16 cellular contexts compared by ENCODE assay signal in the genomic region with DNA sequence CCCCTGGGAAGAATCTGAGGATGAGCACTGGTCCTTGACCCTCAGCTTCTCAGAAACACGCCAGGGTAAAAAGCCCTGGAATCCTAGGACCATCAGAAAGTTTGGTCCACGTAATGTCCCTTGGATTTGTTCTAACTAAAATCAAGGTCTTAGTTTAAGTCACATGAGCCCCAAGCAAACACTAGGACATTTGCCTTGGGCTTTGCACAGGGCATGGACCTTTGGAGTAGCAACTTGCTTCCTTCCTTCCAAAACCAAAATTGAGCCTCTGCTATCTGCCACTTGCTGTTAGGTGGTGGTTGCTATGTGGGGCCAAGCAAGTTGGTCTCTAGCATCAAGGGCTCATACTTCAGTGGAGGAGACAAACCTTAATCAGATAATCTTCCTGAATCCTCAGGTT. TPM values are rescaled to one million over a fixed set of nuclear protein-coding genes. Genes with fewer than 3 reads are reported as not detected.
DNase-seq lines count a peak whose midpoint lies in the region; ATAC-seq, FAIRE-seq and TF ChIP-seq lines count a peak whose summit lies in the region.
"Had no signal": no experiment of that assay in that cellular context is flagged by ENCODE, and none has a peak within 500 bp of the region (broad histone marks: within the 10 kb centered on the region; RNA-seq: fewer than 3 reads in every experiment).

No MANE protein-coding gene starts in this region.

- no peaks in the 10 kb centered on the region for H3K9me3 Mint-ChIP-seq in neural crest cell
- H3K9me3 Mint-ChIP-seq: activated T-helper 17 cell treated with anti-CD3 and anti-CD28 coated beads, Interleukin-2, amount 50 U/mL, for 72 hours; CD4-positive, alpha-beta T cell; stimulated activated effector memory CD8-positive, alpha-beta T cell treated with anti-CD3 and anti-CD28 coated beads, Interleukin-12 subunit alpha, Interleukin-12 subunit beta, amount 100 ng/mL, for 72 hours had no signal

- DNase-seq in heart right ventricle, result no peak
- no peak for DNase-seq in left cardiac atrium
- no peak for DNase-seq in H1 (ENCODE audit: low read depth in 1 of 2, low spot score in 2 of 2)
- no peak for DNase-seq in neural crest cell (ENCODE audit: low read depth, low spot score)
- no peak for DNase-seq in transverse colon
- DNase-seq in HK-2 (ENCODE audit: unreplicated experiment), result no peak
- DNase-seq in HuH-7.5 (ENCODE audit: low spot score), result no peak
- DNase-seq in glomerular visceral epithelial cell (ENCODE audit: extremely low spot score), result no peak
- DNase-seq: activated CD8-positive, alpha-beta T cell treated with anti-CD3 and anti-CD28 coated beads, Interleukin-2, amount 10 ng/mL, durations not matched to agents 7 days and 5 days; CD4-positive, alpha-beta T cell; NCI-H1105 treated with DMSO at 0.1 percent for 48 hours; NCI-H526 treated with DMSO at 0.1 percent for 48 hours had no signal

- H3K4me3 ChIP-seq in heart right ventricle (no peak overlapping the region), H1 (ENCODE audit: extremely low read depth in 1 of 4, insufficient read depth in 2 of 4, low read depth in 3 of 4, low read length in 4 of 4) (no peak overlapping the region), transverse colon (no peak overlapping the region)
- H3K4me3 ChIP-seq: vagina had no signal

- H3K9me3 ChIP-seq in heart right ventricle, result no peaks in the 10 kb centered on the region
- H3K9me3 ChIP-seq in H1 (ENCODE audit: insufficient read depth in 2 of 2, low read depth in 1 of 2, low read length in 1 of 2), result no peaks in the 10 kb centered on the region
- no peaks in the 10 kb centered on the region for H3K9me3 ChIP-seq in transverse colon
- H3K9me3 ChIP-seq: vagina had no signal

- peaks cover 3% of the 10 kb centered on the region in 2 experiments for H4K20me1 ChIP-seq in H1 (replicated peaks in 1 of 2; ENCODE audit: control insufficient read depth in 1 of 2, insufficient read depth in 2 of 2, low read length in 2 of 2)

- H4K91ac ChIP-seq in H1 (replicated peaks; ENCODE audit: insufficient read length, low read length), result peak overlapping the region; percentile 25

- TF ChIP-seq EP300 in H1 (IDR thresholded peaks at IDR 0.05; ENCODE audit: borderline replicate concordance in 1 of 2, low read depth in 2 of 2, low read length in 2 of 2) (no peak), transverse colon (IDR thresholded peaks at IDR 0.05; ENCODE audit: low read depth) (no peak)

- 74 to 78% methylated on average over 2 of the region's 2 CpGs for WGBS in heart right ventricle, 2 donors
- 94% methylated on average over 2 of the region's 2 CpGs; no CpG with 5 or more reads in 1 of the 2 experiments for WGBS in H1 (ENCODE audit: extremely low coverage in 1 of 2, insufficient coverage in 1 of 2, insufficient read length in 1 of 2, insufficient replicate concordance in 2 of 2, low coverage in 1 of 2, low lambda C conversion rate in 2 of 2, missing lambda C conversion rate in 1 of 2), 2 experiments
- 92% methylated on average over 2 of the region's 2 CpGs; no CpG with 5 or more reads in 1 of the 2 donors for WGBS in transverse colon (ENCODE audit: low coverage in 1 of 2), 2 donors

- H3K4me3 Mint-ChIP-seq in neural crest cell, result peak overlapping the region; percentile 70
- H3K4me3 Mint-ChIP-seq: activated CD8-positive, alpha-beta T cell treated with anti-CD3 and anti-CD28 coated beads, Interleukin-2, amount 10 ng/mL, durations not matched to agents 7 days and 5 days; activated T-helper 17 cell treated with anti-CD3 and anti-CD28 coated beads, Interleukin-2, amount 50 U/mL, for 72 hours; CD4-positive, alpha-beta T cell; stimulated activated effector memory CD8-positive, alpha-beta T cell treated with anti-CD3 and anti-CD28 coated beads, Interleukin-12 subunit alpha, Interleukin-12 subunit beta, amount 100 ng/mL, for 72 hours had no signal

- no peak overlapping the region for H2BK120ac ChIP-seq in H1 (replicated peaks; ENCODE audit: low read depth, low read length)

- H3K4me1 ChIP-seq in heart right ventricle (peaks cover 20 to 52% (median 44%) of the 10 kb centered on the region in 9 donors), H1 (replicated peaks in 1 of 4; ENCODE audit: control insufficient read depth in 3 of 4, insufficient read depth in 4 of 4, low read length in 3 of 4) (peaks cover 4 to 24% (median 20%) of the 10 kb centered on the region in 4 experiments), transverse colon (peaks cover 17 to 37% (median 24%) of the 10 kb centered on the region in 4 donors)

- intact Hi-C loops in heart right ventricle (cut with DNase I), result no loop called here
- intact Hi-C loops in left cardiac atrium (cut with DNase I), result no loop called here
- intact Hi-C loops in transverse colon (cut with DNase I; ENCODE audit: low total_unique reads), result no loop called here

- no peak for TF ChIP-seq POLR2A in H1 (IDR thresholded peaks at IDR 0.05; ENCODE audit: control extremely low read depth in 1 of 2, low read depth in 2 of 2, low read length in 2 of 2)
- TF ChIP-seq POLR2A in transverse colon (IDR thresholded peaks at IDR 0.05), result no peak

- H2BK12ac ChIP-seq in H1 (ENCODE audit: low read depth, low read length), result peak overlapping the region; percentile 80; the same call in 1 of the 2 replicates

- H3K56ac ChIP-seq in H1 (replicated peaks; ENCODE audit: insufficient read length, low read depth, low read length), result no peak overlapping the region

- FAIRE-seq in H1 (lab: Jason Lieb, UNC), result no peak

- H3K23ac ChIP-seq in H1 (ENCODE audit: insufficient read length), result no peak overlapping the region

- H3K79me2 ChIP-seq in H1 (ENCODE audit: control insufficient read depth in 1 of 2, insufficient read depth in 2 of 2, low read length in 2 of 2), result peaks cover 4 to 5% of the 10 kb centered on the region in 2 experiments

- H3K36me3 ChIP-seq in heart right ventricle (no peaks in the 10 kb centered on the region), H1 (ENCODE audit: control insufficient read depth in 2 of 4, insufficient read depth in 4 of 4, low read length in 3 of 4) (no peaks in the 10 kb centered on the region), transverse colon (no peaks in the 10 kb centered on the region)
- H3K36me3 ChIP-seq: vagina had no signal

- H3K18ac ChIP-seq in H1 (ENCODE audit: extremely low read depth, low read length), result no peak overlapping the region; the same call in 1 of the 2 replicates

- ATAC-seq in heart right ventricle (no peak), left cardiac atrium (no peak)
- ATAC-seq: activated CD8-positive, alpha-beta T cell treated with anti-CD3 and anti-CD28 coated beads, Interleukin-2, amount 10 ng/mL, durations not matched to agents 7 days and 5 days; activated T-helper 17 cell treated with anti-CD3 and anti-CD28 coated beads, Interleukin-2, amount 50 U/mL, for 72 hours; stimulated activated effector memory CD8-positive, alpha-beta T cell treated with anti-CD3 and anti-CD28 coated beads, Interleukin-12 subunit alpha, Interleukin-12 subunit beta, amount 100 ng/mL, for 72 hours had no signal

- CTCF ChIA-PET in H1 (lab: Charles Lee; ENCODE audit: partially characterized antibody), result interaction anchor here (2.0 kb wide), 1 partner anchor 12 kb away, joined by 7 read pairs; no protein-coding TSS in a partner anchor

- no peak overlapping the region for H4K5ac ChIP-seq in H1 (ENCODE audit: insufficient read length, low read depth, low read length)

- H3K36me3 Mint-ChIP-seq in neural crest cell (ENCODE audit: low read depth), result no peaks in the 10 kb centered on the region

- H3K9ac ChIP-seq in H1 (replicated peaks in 1 of 4; ENCODE audit: extremely low read depth in 1 of 4, low read depth in 3 of 4, low read length in 3 of 4), result no peak overlapping the region

- H2BK15ac ChIP-seq in H1 (ENCODE audit: low read length), result peak overlapping the region; percentile 74; the same call in 1 of the 2 replicates

- H3K27me3 ChIP-seq in heart right ventricle (no peaks in the 10 kb centered on the region), H1 (replicated peaks in 1 of 4; ENCODE audit: control insufficient read depth in 3 of 4, extremely low read depth in 1 of 4, insufficient read depth in 3 of 4, low read length in 3 of 4) (no peaks in the 10 kb centered on the region), transverse colon (no peaks in the 10 kb centered on the region)
- H3K27me3 ChIP-seq: vagina had no signal

- in situ Hi-C loops in transverse colon (cut with MboI; ENCODE audit: low pct_ligation_motif_present in 1 of 4, low pct_unique_long_range_greater_than_20kb in 1 of 4, low sequenced_read_pairs in 3 of 4), result no loop called here

- TF ChIP-seq CTCF in heart right ventricle (IDR thresholded peaks at IDR 0.05) (no peak), H1 (IDR thresholded peaks at IDR 0.05; ENCODE audit: control extremely low read depth in 1 of 3, insufficient read depth in 1 of 3, low read depth in 1 of 3, low read length in 3 of 3) (no peak), neural crest cell (conservative IDR thresholded peaks at IDR 0.05) (no peak), transverse colon (IDR thresholded peaks at IDR 0.05) (no peak)

- H2AFZ ChIP-seq in H1 (ENCODE audit: low read length), result peak overlapping the region; percentile 26; the same call in 1 of the 2 replicates

- no peak overlapping the region for H3K4me2 ChIP-seq in H1 (ENCODE audit: insufficient read depth in 1 of 2, low read depth in 2 of 2, low read length in 2 of 2)

- H3K4me1 Mint-ChIP-seq in neural crest cell, result peaks cover 49% of the 10 kb centered on the region

- H2BK20ac ChIP-seq in H1 (ENCODE audit: low read length), result 0 out of 2 replicates have a peak overlapping the region, but pooled peaks have one; percentile 9

- peak overlapping the region; percentile 93 for H3K27ac Mint-ChIP-seq in neural crest cell (ENCODE audit: unreplicated experiment)
- H3K27ac Mint-ChIP-seq: activated CD8-positive, alpha-beta T cell treated with anti-CD3 and anti-CD28 coated beads, Interleukin-2, amount 10 ng/mL, durations not matched to agents 7 days and 5 days; activated T-helper 17 cell treated with anti-CD3 and anti-CD28 coated beads, Interleukin-2, amount 50 U/mL, for 72 hours; CD4-positive, alpha-beta T cell; stimulated activated effector memory CD8-positive, alpha-beta T cell treated with anti-CD3 and anti-CD28 coated beads, Interleukin-12 subunit alpha, Interleukin-12 subunit beta, amount 100 ng/mL, for 72 hours had no signal

- H3K14ac ChIP-seq in H1 (ENCODE audit: insufficient read length), result no peak overlapping the region

- POLR2A ChIA-PET in H1 (lab: Charles Lee; ENCODE audit: partially characterized antibody), result interaction anchor here (0.9 to 1.2 kb wide), 3 partner anchors 10 to 34 kb away, joined by 4 to 5 read pairs (median 5); no protein-coding TSS in a partner anchor

- peak overlapping the region; percentile 60; the same call in 1 of the 2 replicates for H2BK5ac ChIP-seq in H1 (ENCODE audit: low read depth, low read length)

- H3K27me3 Mint-ChIP-seq in neural crest cell (ENCODE audit: low read depth), result no peaks in the 10 kb centered on the region
- H3K27me3 Mint-ChIP-seq: activated T-helper 17 cell treated with anti-CD3 and anti-CD28 coated beads, Interleukin-2, amount 50 U/mL, for 72 hours; CD4-positive, alpha-beta T cell had no signal

- H3K23me2 ChIP-seq in H1 (ENCODE audit: low read depth, low read length), result peaks cover 12% of the 10 kb centered on the region; the same call in 1 of the 2 replicates

- H4K8ac ChIP-seq in H1 (ENCODE audit: extremely low read depth, insufficient read depth, low read length), result no peak overlapping the region

- peak overlapping the region; percentile 19 to 99 (median 65) for H3K27ac ChIP-seq in heart right ventricle
- no peak overlapping the region for H3K27ac ChIP-seq in H1 (ENCODE audit: low read depth, low read length)
- H3K27ac ChIP-seq in transverse colon, result peak overlapping the region in 3 of 4 donors; percentile 6 to 41 (median 10)
- H3K27ac ChIP-seq: HL-60, vagina had no signal

- H2AK5ac ChIP-seq in H1 (ENCODE audit: low read depth, low read length), result no peak overlapping the region

- no peaks in the 10 kb centered on the region for H3K79me1 ChIP-seq in H1 (ENCODE audit: low read depth, low read length)

- H3K4ac ChIP-seq in H1 (replicated peaks; ENCODE audit: insufficient read length, low read depth, low read length), result no peak overlapping the region

- TF ChIP-seq RAD21 in H1 (IDR thresholded peaks at IDR 0.05 in 1 of 2, conservative IDR thresholded peaks at IDR 0.05 in 1 of 2; ENCODE audit: low read depth in 2 of 2, low read length in 2 of 2), result no peak

RNA-seq across cellular contexts. Expression of a gene that starts 4.0 kb away (rescaled TPM):
- total RNA-seq in heart right ventricle (100 to 1,000 TPM; 118 to 173 (median 139) TPM), left cardiac atrium (100 to 1,000 TPM in 1 of 2 donors, 10 to 100 TPM in 1; 91.4 to 100 TPM), neural crest cell (93.9 and 98.6 TPM in 2 replicates), transverse colon (10 to 100 TPM; 53.7 to 90.1 (median 55.7) TPM)
- polyA plus RNA-seq in heart right ventricle (10 to 100 TPM; 37.7 to 50.9 TPM), H1 (2011; rRNA removed) (97.5 and 125 TPM in 2 replicates)
- total RNA-seq in H1 (2021; fragmentation: NEBNext Ultra II Directional; extraction: Animal tissue kit (Norgen Biotek cat#: 25700)), result 137 and 138 TPM in 2 replicates
- polyA plus RNA-seq in H1 (2011; cell fraction: cytosol; rRNA removed), result 73.3 TPM
- 117 TPM for polyA plus RNA-seq in H1 (2011; cell fraction: nucleus; rRNA removed)
- 64.9 to 94.3 TPM (median 86.3 TPM) in 4 replicates for polyA plus RNA-seq in H1 (2012, experiment 1 of 2)
- polyA plus RNA-seq in H1 (2012, experiment 2 of 2), result 106 TPM
- polyA plus RNA-seq in H1 (2013, experiment 1 of 2), result 204 TPM
- polyA plus RNA-seq in H1 (2013, experiment 2 of 2), result 192 TPM
- polyA minus RNA-seq in H1 (2011; rRNA and poly(A)+ RNA removed), result 188 and 262 TPM in 2 replicates
- polyA minus RNA-seq in H1 (2011; cell fraction: cytosol; rRNA and poly(A)+ RNA removed), result 72.7 TPM
- 49.7 TPM for polyA minus RNA-seq in H1 (2011; cell fraction: nucleus; rRNA and poly(A)+ RNA removed)

RNA-seq across cellular contexts. Expression of a gene that starts 36.9 kb away (rescaled TPM):
- 10 to 100 TPM; 13.9 to 22.5 (median 18.3) TPM for total RNA-seq in heart right ventricle
- 1 to 10 TPM; 7.7 to 8.3 TPM for polyA plus RNA-seq in heart right ventricle
- total RNA-seq in left cardiac atrium, result 10 to 100 TPM; 12.0 to 17.2 TPM
- 8.2 and 9.0 TPM in 2 replicates for total RNA-seq in H1 (2021; fragmentation: NEBNext Ultra II Directional; extraction: Animal tissue kit (Norgen Biotek cat#: 25700))
- polyA plus RNA-seq in H1 (2011; rRNA removed), result 15.3 and 20.9 TPM in 2 replicates
- polyA plus RNA-seq in H1 (2011; cell fraction: cytosol; rRNA removed), result 15.3 TPM
- 70.7 TPM for polyA plus RNA-seq in H1 (2011; cell fraction: nucleus; rRNA removed)
- polyA plus RNA-seq in H1 (2012, experiment 1 of 2), result 11.5 to 14.2 TPM (median 14.0 TPM) in 4 replicates
- 12.2 TPM for polyA plus RNA-seq in H1 (2012, experiment 2 of 2)
- polyA plus RNA-seq in H1 (2013, experiment 1 of 2), result 5.9 TPM
- 6.4 TPM for polyA plus RNA-seq in H1 (2013, experiment 2 of 2)
- polyA minus RNA-seq in H1 (2011; rRNA and poly(A)+ RNA removed), result 21.2 and 25.6 TPM in 2 replicates
- polyA minus RNA-seq in H1 (2011; cell fraction: cytosol; rRNA and poly(A)+ RNA removed), result 6.3 TPM
- 4.9 TPM for polyA minus RNA-seq in H1 (2011; cell fraction: nucleus; rRNA and poly(A)+ RNA removed)
- total RNA-seq in neural crest cell, result 19.5 and 23.4 TPM in 2 replicates
- total RNA-seq in transverse colon, result 1 to 10 TPM in 3 of 4 donors, not detected in 1; 2.6 to 7.5 (median 5.7) TPM

RNA-seq across cellular contexts. Expression of a gene that starts 43.8 kb away (rescaled TPM):
- total RNA-seq in heart right ventricle (10 to 100 TPM; 21.3 to 40.9 (median 34.3) TPM), left cardiac atrium (10 to 100 TPM; 13.9 to 14.9 TPM), neural crest cell (10.2 and 14.0 TPM in 2 replicates), transverse colon (10 to 100 TPM; 13.5 to 58.3 (median 20.3) TPM)
- polyA plus RNA-seq in heart right ventricle (10 to 100 TPM in 1 of 2 donors, 1 to 10 TPM in 1; 3.2 to 22.6 TPM), H1 (2011; rRNA removed) (90.1 and 92.4 TPM in 2 replicates)
- total RNA-seq in H1 (2021; fragmentation: NEBNext Ultra II Directional; extraction: Animal tissue kit (Norgen Biotek cat#: 25700)), result 44.3 and 46.5 TPM in 2 replicates
- polyA plus RNA-seq in H1 (2011; cell fraction: cytosol; rRNA removed), result 97.0 TPM
- polyA plus RNA-seq in H1 (2011; cell fraction: nucleus; rRNA removed), result 227 TPM
- 56.6 to 72.5 TPM (median 63.8 TPM) in 4 replicates for polyA plus RNA-seq in H1 (2012, experiment 1 of 2)
- polyA plus RNA-seq in H1 (2012, experiment 2 of 2), result 42.5 TPM
- 35.4 TPM for polyA plus RNA-seq in H1 (2013, experiment 1 of 2)
- 32.2 TPM for polyA plus RNA-seq in H1 (2013, experiment 2 of 2)
- polyA minus RNA-seq in H1 (2011; rRNA and poly(A)+ RNA removed), result 93.0 and 99.7 TPM in 2 replicates
- polyA minus RNA-seq in H1 (2011; cell fraction: cytosol; rRNA and poly(A)+ RNA removed), result 21.9 TPM
- 33.6 TPM for polyA minus RNA-seq in H1 (2011; cell fraction: nucleus; rRNA and poly(A)+ RNA removed)

RNA-seq across cellular contexts. Expression of a gene that starts 53.8 kb away (rescaled TPM):
- 10 to 100 TPM; 13.9 to 22.6 (median 17.6) TPM for total RNA-seq in heart right ventricle
- 10 to 100 TPM; 16.5 to 19.0 TPM for polyA plus RNA-seq in heart right ventricle
- total RNA-seq in left cardiac atrium, result 10 to 100 TPM; 15.2 to 19.1 TPM
- 6.2 and 7.4 TPM in 2 replicates for total RNA-seq in H1 (2021; fragmentation: NEBNext Ultra II Directional; extraction: Animal tissue kit (Norgen Biotek cat#: 25700))
- polyA plus RNA-seq in H1 (2011; rRNA removed), result 11.0 and 13.2 TPM in 2 replicates
- 14.1 TPM for polyA plus RNA-seq in H1 (2011; cell fraction: cytosol; rRNA removed)
- polyA plus RNA-seq in H1 (2011; cell fraction: nucleus; rRNA removed), result 7.9 TPM
- 8.6 to 10.2 TPM (median 9.5 TPM) in 4 replicates for polyA plus RNA-seq in H1 (2012, experiment 1 of 2)
- 9.0 TPM for polyA plus RNA-seq in H1 (2012, experiment 2 of 2)
- 3.9 TPM for polyA plus RNA-seq in H1 (2013, experiment 1 of 2)
- polyA plus RNA-seq in H1 (2013, experiment 2 of 2), result 4.5 TPM
- 11.6 and 12.0 TPM in 2 replicates for polyA minus RNA-seq in H1 (2011; rRNA and poly(A)+ RNA removed)
- 5.1 TPM for polyA minus RNA-seq in H1 (2011; cell fraction: cytosol; rRNA and poly(A)+ RNA removed)
- polyA minus RNA-seq in H1 (2011; cell fraction: nucleus; rRNA and poly(A)+ RNA removed), result 17.3 TPM
- 9.6 and 12.4 TPM in 2 replicates for total RNA-seq in neural crest cell
- total RNA-seq in transverse colon, result 10 to 100 TPM in 3 of 4 donors, 1 to 10 TPM in 1; 7.8 to 59.8 (median 38.6) TPM

RNA-seq across cellular contexts. Expression of a gene that starts 54.3 kb away (rescaled TPM):
- total RNA-seq in heart right ventricle, result 100 to 1,000 TPM; 226 to 335 (median 250) TPM
- polyA plus RNA-seq in heart right ventricle, result 100 to 1,000 TPM; 139 to 291 TPM
- total RNA-seq in left cardiac atrium, result 100 to 1,000 TPM; 311 to 334 TPM
- 386 and 397 TPM in 2 replicates for total RNA-seq in H1 (2021; fragmentation: NEBNext Ultra II Directional; extraction: Animal tissue kit (Norgen Biotek cat#: 25700))
- polyA plus RNA-seq in H1 (2011; rRNA removed), result 176 and 225 TPM in 2 replicates
- polyA plus RNA-seq in H1 (2011; cell fraction: cytosol; rRNA removed), result 237 TPM
- 230 TPM for polyA plus RNA-seq in H1 (2011; cell fraction: nucleus; rRNA removed)
- polyA plus RNA-seq in H1 (2012, experiment 1 of 2), result 329 to 425 TPM (median 343 TPM) in 4 replicates
- 382 TPM for polyA plus RNA-seq in H1 (2012, experiment 2 of 2)
- polyA plus RNA-seq in H1 (2013, experiment 1 of 2), result 313 TPM
- polyA plus RNA-seq in H1 (2013, experiment 2 of 2), result 317 TPM
- polyA minus RNA-seq in H1 (2011; rRNA and poly(A)+ RNA removed), result 293 and 303 TPM in 2 replicates
- polyA minus RNA-seq in H1 (2011; cell fraction: cytosol; rRNA and poly(A)+ RNA removed), result 236 TPM
- polyA minus RNA-seq in H1 (2011; cell fraction: nucleus; rRNA and poly(A)+ RNA removed), result 122 TPM
- 354 and 361 TPM in 2 replicates for total RNA-seq in neural crest cell
- total RNA-seq in transverse colon, result 100 to 1,000 TPM; 302 to 526 (median 401) TPM
